Comparison of ENCODE assay signal across 8 cellular contexts in genomic region chr15:43329960-43330779, GRCh38. TPM values are rescaled to one million over a fixed set of nuclear protein-coding genes. Genes with fewer than 3 reads are reported as not detected.
A peak's percentile ranks its signal among the peaks of the same experiment; 100 is the strongest.
DNase-seq lines count a peak whose midpoint lies in the region; ATAC-seq and TF ChIP-seq lines count a peak whose summit lies in the region.

TSS of gene LCMT2 (minus strand) at chr15:43330573. CDS start at chr15:43330489, 84 bp downstream.

- peaks cover 0 to 10% of the 10 kb centered on the region in 2 donors for H3K36me3 Mint-ChIP-seq in naive B cell
- H3K36me3 Mint-ChIP-seq in stimulated activated effector memory CD8-positive, alpha-beta T cell treated with anti-CD3 and anti-CD28 coated beads, Interleukin-12 subunit alpha, Interleukin-12 subunit beta, amount 100 ng/mL, for 72 hours = peaks cover 21% of the 10 kb centered on the region

- H3K4me3 ChIP-seq in LNCaP clone FGC (ENCODE audit: low read depth, low read length) = peak within 1 kb of the TSS; percentile 94

- ATAC-seq in GM21825 (IDR thresholded peaks at IDR 0.05; ENCODE audit: unreplicated experiment) (peak; percentile 91), naive B cell (ENCODE audit: low read depth in 2 of 2) (peak; percentile 86 to 87)
- peak; percentile 93 for ATAC-seq in stimulated activated effector memory CD8-positive, alpha-beta T cell treated with anti-CD3 and anti-CD28 coated beads, Interleukin-12 subunit alpha, Interleukin-12 subunit beta, amount 100 ng/mL, for 72 hours

- peaks cover 0 to 6% (median 4%) of the 10 kb centered on the region in 3 donors for H3K27me3 Mint-ChIP-seq in naive B cell

- DNase-seq in DMS79 treated with DMSO at 0.1 percent for 48 hours (lab: John Stamatoyannopoulos, UW) (peak; percentile 65), LNCaP clone FGC (ENCODE audit: low read depth) (peak; percentile 92), RWPE1 (ENCODE audit: low spot score) (peak; percentile 95), fibroblast of gingiva (ENCODE audit: low read depth) (peak; percentile 95), naive B cell (peak; percentile 92)
- peak; percentile 80 to 83 for DNase-seq in activated T-helper 1 cell treated with anti-CD3 and anti-CD28 coated beads, Interleukin-2, amount 50 U/mL, for 16 hours (ENCODE audit: low read depth in 1 of 2, low spot score in 1 of 2)
- peak; percentile 72 to 92 for DNase-seq in stimulated activated effector memory CD8-positive, alpha-beta T cell treated with anti-CD3 and anti-CD28 coated beads, Interleukin-12 subunit alpha, Interleukin-12 subunit beta, amount 100 ng/mL, for 72 hours (ENCODE audit: low spot score in 2 of 2)

- H3K9me3 Mint-ChIP-seq in naive B cell = no peaks in the 10 kb centered on the region
- H3K9me3 Mint-ChIP-seq in stimulated activated effector memory CD8-positive, alpha-beta T cell treated with anti-CD3 and anti-CD28 coated beads, Interleukin-12 subunit alpha, Interleukin-12 subunit beta, amount 100 ng/mL, for 72 hours = no peaks in the 10 kb centered on the region

- peak within 1 kb of the TSS; percentile 93 to 100 (median 98) for H3K4me3 Mint-ChIP-seq in naive B cell
- peak within 1 kb of the TSS; percentile 87 for H3K4me3 Mint-ChIP-seq in stimulated activated effector memory CD8-positive, alpha-beta T cell treated with anti-CD3 and anti-CD28 coated beads, Interleukin-12 subunit alpha, Interleukin-12 subunit beta, amount 100 ng/mL, for 72 hours

- H3K4me1 Mint-ChIP-seq in naive B cell = peaks cover 26 to 35% (median 29%) of the 10 kb centered on the region in 3 donors
- peaks cover 34% of the 10 kb centered on the region for H3K4me1 Mint-ChIP-seq in stimulated activated effector memory CD8-positive, alpha-beta T cell treated with anti-CD3 and anti-CD28 coated beads, Interleukin-12 subunit alpha, Interleukin-12 subunit beta, amount 100 ng/mL, for 72 hours

- H3K27ac Mint-ChIP-seq in naive B cell = peak within 1 kb of the TSS; percentile 99 to 100 (median 99)
- H3K27ac Mint-ChIP-seq in stimulated activated effector memory CD8-positive, alpha-beta T cell treated with anti-CD3 and anti-CD28 coated beads, Interleukin-12 subunit alpha, Interleukin-12 subunit beta, amount 100 ng/mL, for 72 hours = peak within 1 kb of the TSS; percentile 96

- POLR2A ChIA-PET in RWPE1 (lab: Yijun Ruan, JAX; ENCODE audit: low non-redundant PET) = no interaction called here

- TF ChIP-seq CTCF in LNCaP clone FGC (IDR thresholded peaks at IDR 0.05; ENCODE audit: control insufficient read depth, extremely low read depth, insufficient read depth) (no peak), RWPE1 (conservative IDR thresholded peaks at IDR 0.05; ENCODE audit: low read depth) (no peak)

- H3K27ac ChIP-seq in RWPE1 = peak within 1 kb of the TSS; percentile 94

- CTCF ChIA-PET in RWPE1 (lab: Yijun Ruan, JAX) = interaction anchor here (1.2 kb wide), 1 partner anchor 104 kb away, joined by 3 read pairs; no protein-coding TSS in a partner anchor

RNA-seq across cellular contexts. Expression of gene LCMT2, which starts in this region (rescaled TPM):
- polyA plus RNA-seq in naive B cell (ENCODE audit: low read depth in 6 of 6) = 1 to 10 TPM; 1.8 to 5.9 (median 4.7) TPM

Comparison
In these comparisons a context has a peak if more than half of its experiments do, and no peak if none do; other contexts are left out.
1. Peak in every context shown above with its lines: DNase-seq, ATAC-seq, H3K4me3 ChIP-seq and H3K27ac ChIP-seq.